Comparison of ENCODE assay signal across 1 cellular context in genomic region chr3:155241559-155241958, GRCh38.
TF ChIP-seq lines count a peak whose summit lies in the region.

No MANE protein-coding gene starts in this region.

TF ChIP-seq in K562, 482 proteins besides CTCF, POLR2A, EP300 and RAD21 (continued from another document):
- no peak for TF ChIP-seq STAT6 (CRISPR knock-in tag; IDR thresholded peaks at IDR 0.05)
- TF ChIP-seq CBFA2T3 (IDR thresholded peaks at IDR 0.05) = no peak
- TF ChIP-seq CREB5 (CRISPR knock-in tag; IDR thresholded peaks at IDR 0.05) = no peak
- no peak for TF ChIP-seq EWSR1 (IDR thresholded peaks at IDR 0.05; ENCODE audit: borderline replicate concordance, low read depth, partially characterized antibody)
- no peak for TF ChIP-seq NELFE (IDR thresholded peaks at IDR 0.05; ENCODE audit: insufficient read depth, insufficient read length)
- no peak for TF ChIP-seq HINFP (tag; conservative IDR thresholded peaks at IDR 0.05; ENCODE audit: low read depth)
- no peak for TF ChIP-seq RBM39 (optimal IDR thresholded peaks at IDR 0.05; ENCODE audit: low read depth, low read length)
- TF ChIP-seq ARID1B (IDR thresholded peaks at IDR 0.05) = no peak
- TF ChIP-seq TFAM (CRISPR knock-in tag; conservative IDR thresholded peaks at IDR 0.05) = no peak
- TF ChIP-seq BRD4 (IDR thresholded peaks at IDR 0.05) = no peak
TF ChIP-seq in K562: peak in this region for 0.
